ENCODE assay signal across 8 cellular contexts in genomic region chr7:143381427-143382125, GRCh38. TPM values are rescaled to one million over a fixed set of nuclear protein-coding genes. Genes with fewer than 3 reads are reported as not detected.
DNase-seq lines count a peak whose midpoint lies in the region; ATAC-seq and TF ChIP-seq lines count a peak whose summit lies in the region.

No MANE protein-coding gene starts in this region.

- H3K27me3 Mint-ChIP-seq in endodermal cell (ENCODE audit: insufficient read depth) = no peaks in the 10 kb centered on the region

- peaks cover 45% of the 10 kb centered on the region for H3K36me3 ChIP-seq in RWPE2 (ENCODE audit: low read depth)
- peaks cover 39% of the 10 kb centered on the region for H3K36me3 ChIP-seq in endodermal cell (ENCODE audit: control insufficient read depth, insufficient read depth, low read length)
- H3K36me3 ChIP-seq in mucosa of descending colon (ENCODE audit: low read depth) = no peaks in the 10 kb centered on the region
- H3K36me3 ChIP-seq in upper lobe of left lung = peaks cover 0 to 16% (median 2%) of the 10 kb centered on the region in 4 donors

- H3K27me3 ChIP-seq in RWPE2 (ENCODE audit: insufficient read depth, poor library complexity, severe bottlenecking) = no peaks in the 10 kb centered on the region
- no peaks in the 10 kb centered on the region for H3K27me3 ChIP-seq in endodermal cell (ENCODE audit: control insufficient read depth, insufficient read depth, low read length, poor library complexity, severe bottlenecking)
- H3K27me3 ChIP-seq in upper lobe of left lung = no peaks in the 10 kb centered on the region

- ATAC-seq in GM18858 (IDR thresholded peaks at IDR 0.05; ENCODE audit: unreplicated experiment) (peak; percentile 18), HG03066 (IDR thresholded peaks at IDR 0.05; ENCODE audit: low read depth, unreplicated experiment) (peak; percentile 12), RWPE2 (ENCODE audit: low read depth) (peak; percentile 3; the same call in 1 of the 3 replicates), mucosa of descending colon (peak; percentile 0), upper lobe of left lung (ENCODE audit: low FRiP score in 2 of 2) (peak in 1 of 2 donors; percentile 1)

- TF ChIP-seq CTCF in RWPE2 (IDR thresholded peaks at IDR 0.05; ENCODE audit: poor library complexity, severe bottlenecking) = no peak
- TF ChIP-seq CTCF in endodermal cell (conservative IDR thresholded peaks at IDR 0.05) = no peak
- no peak for TF ChIP-seq CTCF in mucosa of descending colon (IDR thresholded peaks at IDR 0.05)
- no peak for TF ChIP-seq CTCF in upper lobe of left lung (IDR thresholded peaks at IDR 0.05)

- H3K9ac ChIP-seq in endodermal cell (ENCODE audit: extremely low read depth, low read length, poor library complexity, severe bottlenecking) = peak overlapping the region; percentile 88

- H3K4me3 ChIP-seq in RWPE2 (ENCODE audit: severe bottlenecking) (peak overlapping the region; percentile 91), endodermal cell (ENCODE audit: low read length) (peak overlapping the region; percentile 94), mucosa of descending colon (peak overlapping the region; percentile 77), upper lobe of left lung (peak overlapping the region; percentile 89 to 99 (median 95))

- peaks cover 4% of the 10 kb centered on the region for H3K36me3 Mint-ChIP-seq in endodermal cell (ENCODE audit: low read depth)

- H3K4me1 Mint-ChIP-seq in endodermal cell = peaks cover 20% of the 10 kb centered on the region

- no peaks in the 10 kb centered on the region for H3K9me3 Mint-ChIP-seq in endodermal cell

- H3K9me3 ChIP-seq in RWPE2 (ENCODE audit: severe bottlenecking) = no peaks in the 10 kb centered on the region
- no peaks in the 10 kb centered on the region for H3K9me3 ChIP-seq in endodermal cell (ENCODE audit: control insufficient read depth, low read length)
- no peaks in the 10 kb centered on the region for H3K9me3 ChIP-seq in mucosa of descending colon
- no peaks in the 10 kb centered on the region for H3K9me3 ChIP-seq in upper lobe of left lung

- H3K27ac Mint-ChIP-seq in endodermal cell = no peak overlapping the region

- H3K4me1 ChIP-seq in RWPE2 (ENCODE audit: insufficient read depth, poor library complexity, severe bottlenecking) (peaks cover 19% of the 10 kb centered on the region), endodermal cell (ENCODE audit: control insufficient read depth, insufficient read depth, low read length) (peaks cover 10% of the 10 kb centered on the region), mucosa of descending colon (ENCODE audit: low read depth) (peaks cover 32% of the 10 kb centered on the region), upper lobe of left lung (peaks cover 56 to 82% (median 62%) of the 10 kb centered on the region in 4 donors)

- peak; percentile 66 for DNase-seq in AG08395 (ENCODE audit: low spot score)
- no peak for DNase-seq in RWPE2 (ENCODE audit: low spot score)
- DNase-seq in endodermal cell = peak; percentile 58
- DNase-seq in mucosa of descending colon = peak; percentile 72 to 84 (median 82)
- peak; percentile 54 to 94 for DNase-seq in upper lobe of left lung
- no peak for DNase-seq in G401 (ENCODE audit: low spot score)

- in situ Hi-C loops in G401 (cut with HindIII; ENCODE audit: low sequenced_read_pairs) = no loop called here

- no peak overlapping the region for H3K4me3 Mint-ChIP-seq in endodermal cell

- 0 to 2% methylated on average over 13 to 63 of the region's 64 CpGs for WGBS in endodermal cell (ENCODE audit: insufficient coverage in 1 of 2, insufficient read length in 1 of 2), 2 experiments
- WGBS in upper lobe of left lung, 2 donors = 3% methylated on average over 41 of the region's 64 CpGs; no CpG with 5 or more reads in 1 of the 2 donors

- TF ChIP-seq EP300 in upper lobe of left lung (IDR thresholded peaks at IDR 0.05) = no peak

- TF ChIP-seq POLR2A in upper lobe of left lung (IDR thresholded peaks at IDR 0.05) = no peak

- intact Hi-C loops in mucosa of descending colon (cut with DNase I, micrococcal nuclease) = no loop called here

- H3K27ac ChIP-seq in RWPE2 (ENCODE audit: poor library complexity, severe bottlenecking) (peak overlapping the region; percentile 92), endodermal cell (ENCODE audit: low read depth, low read length) (peak overlapping the region; percentile 21), upper lobe of left lung (peak overlapping the region; percentile 97 to 99 (median 98))

RNA-seq across cellular contexts. Expression of gene ZYX, which starts 0.4 kb away (rescaled TPM):
- total RNA-seq in endodermal cell (100 to 1,000 TPM; 127 to 161 TPM), mucosa of descending colon (100 to 1,000 TPM in 2 of 3 donors, 10 to 100 TPM in 1; 49.0 to 203 (median 109) TPM), upper lobe of left lung (100 to 1,000 TPM in 5 of 6 donors, 10 to 100 TPM in 1; 44.6 to 345 (median 222) TPM)
- 116 TPM for polyA plus RNA-seq in endodermal cell (2013, experiment 1 of 2)
- 102 TPM for polyA plus RNA-seq in endodermal cell (2013, experiment 2 of 2)
- total RNA-seq in G401 (2014; rRNA removed; shearing (Covaris generic)) = 25.0 and 33.5 TPM in 2 replicates

RNA-seq across cellular contexts. Expression of gene FAM131B, which starts 19.1 kb away (rescaled TPM):
- total RNA-seq in endodermal cell = 1 to 10 TPM; 1.9 to 3.6 TPM
- 26.5 TPM for polyA plus RNA-seq in endodermal cell (2013, experiment 1 of 2)
- polyA plus RNA-seq in endodermal cell (2013, experiment 2 of 2) = 21.7 TPM
- 1 to 10 TPM in 2 of 3 donors, under 1 TPM in 1; 0.43 to 6.2 (median 1.6) TPM for total RNA-seq in mucosa of descending colon
- 1 to 10 TPM in 1 of 6 donors, under 1 TPM in 4, not detected in 1; 0.59 to 5.7 (median 0.67) TPM for total RNA-seq in upper lobe of left lung
- 0.06 and 0.31 TPM in 2 replicates for total RNA-seq in G401 (2014; rRNA removed; shearing (Covaris generic))

RNA-seq across cellular contexts. Expression of gene EPHA1, which starts 27.1 kb away (rescaled TPM):
- 100 to 1,000 TPM in 1 of 2 donors, 10 to 100 TPM in 1; 70.0 to 103 TPM for total RNA-seq in endodermal cell
- 8.4 TPM for polyA plus RNA-seq in endodermal cell (2013, experiment 1 of 2)
- polyA plus RNA-seq in endodermal cell (2013, experiment 2 of 2) = 5.8 TPM
- 10 to 100 TPM in 2 of 3 donors, 1 to 10 TPM in 1; 9.1 to 19.6 (median 18.9) TPM for total RNA-seq in mucosa of descending colon
- 10 to 100 TPM in 4 of 6 donors, 1 to 10 TPM in 2; 5.3 to 18.9 (median 13.0) TPM for total RNA-seq in upper lobe of left lung
- not detected in 2 replicates for total RNA-seq in G401 (2014; rRNA removed; shearing (Covaris generic))

Comparison
In these comparisons a context has a peak if more than half of its experiments do, and no peak if none do; other contexts are left out.
1. DNase-seq: peak in AG08395 (single experiment), endodermal cell (single experiment), mucosa of descending colon (3 of 3) and upper lobe of left lung (2 of 2); none in RWPE2 (single experiment) and G401 (single experiment).
2. H3K27ac ChIP-seq: peak in every context shown above with its lines; median percentile 98 in upper lobe of left lung; 92 in RWPE2; 21 in endodermal cell.
3. Peak in every context shown above with its lines, with median percentiles within 50 percentile points of each other: H3K4me3 ChIP-seq.